In the genomic region with DNA sequence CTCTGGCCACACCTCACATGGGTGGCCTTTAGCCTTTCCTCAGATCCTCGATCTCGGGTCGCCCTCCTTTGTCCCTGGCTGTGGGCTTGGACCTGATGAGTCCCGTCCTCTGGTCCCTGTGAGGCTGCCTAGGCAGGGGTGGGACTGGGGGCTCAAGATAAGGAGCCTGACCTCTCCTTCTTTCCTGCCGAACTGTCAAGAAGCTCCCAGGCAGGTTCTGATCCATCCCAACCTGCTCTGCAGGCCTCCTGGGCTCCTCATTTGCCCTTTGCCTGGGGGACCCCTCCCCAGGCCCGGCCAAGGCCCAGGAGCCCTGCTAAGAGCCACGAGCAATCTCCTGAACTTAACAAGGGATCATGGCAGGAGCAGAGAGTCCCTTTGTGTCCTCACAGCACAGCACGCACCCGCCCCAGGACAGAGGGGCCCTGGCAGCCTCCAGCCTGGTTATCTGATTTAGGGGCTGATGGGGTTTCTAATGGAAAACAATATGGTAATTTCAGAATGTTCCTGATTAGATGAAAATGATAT, we compare ENCODE assay signal across 27 cellular contexts.
"Had no signal": no experiment of that assay in that cellular context is flagged by ENCODE, and none has a peak within 500 bp of the region (broad histone marks: within the 10 kb centered on the region; RNA-seq: fewer than 3 reads in every experiment).

No MANE protein-coding gene starts in this region.

- H3K27ac ChIP-seq: heart left ventricle, lower lobe of right lung, neural progenitor cell, ovary, prostate gland, spleen, testis, thyroid gland, transverse colon, upper lobe of right lung had no signal

- H3K9me3 Mint-ChIP-seq: immature natural killer cell; naive thymus-derived CD8-positive, alpha-beta T cell; nephron; neural progenitor cell; stimulated activated effector memory CD8-positive, alpha-beta T cell treated with anti-CD3 and anti-CD28 coated beads, Interleukin-12 subunit alpha, Interleukin-12 subunit beta, amount 100 ng/mL, for 72 hours; stimulated activated naive CD8-positive, alpha-beta T cell treated with anti-CD3 and anti-CD28 coated beads, Interleukin-15, Interleukin-2, amounts not matched to agents 100 ng/mL and 50 ng/mL, for 24 hours had no signal

- DNase-seq: heart left ventricle; hypothalamus; immature natural killer cell; kidney; left ventricle myocardium superior; lower lobe of right lung; mammary epithelial cell; mesenchymal stem cell; naive thymus-derived CD8-positive, alpha-beta T cell; ovary; right cardiac atrium; small intestine; spleen; stimulated activated CD4-positive, alpha-beta T cell treated with anti-CD3 and anti-CD28 coated beads, Interleukin-4, amount 100 ng/mL, for 24 hours; stimulated activated naive CD4-positive, alpha-beta T cell; substantia nigra; testis; thyroid gland; transverse colon; upper lobe of right lung had no signal

- H3K4me1 ChIP-seq: lower lobe of right lung, prostate gland, testis, thyroid gland, transverse colon, upper lobe of right lung had no signal

- H3K36me3 Mint-ChIP-seq: immature natural killer cell; naive thymus-derived CD8-positive, alpha-beta T cell; neural progenitor cell; stimulated activated effector memory CD8-positive, alpha-beta T cell treated with anti-CD3 and anti-CD28 coated beads, Interleukin-12 subunit alpha, Interleukin-12 subunit beta, amount 100 ng/mL, for 72 hours had no signal

- H3K4me3 ChIP-seq: heart left ventricle, lower lobe of right lung, neural progenitor cell, ovary, prostate gland, spleen, testis, thyroid gland, transverse colon, upper lobe of right lung had no signal

- H2AFZ ChIP-seq: neural progenitor cell had no signal

- ATAC-seq: heart left ventricle; left lobe of liver; left ventricle myocardium superior; lower lobe of right lung; naive thymus-derived CD8-positive, alpha-beta T cell; right cardiac atrium; sciatic nerve; stimulated activated effector memory CD8-positive, alpha-beta T cell treated with anti-CD3 and anti-CD28 coated beads, Interleukin-12 subunit alpha, Interleukin-12 subunit beta, amount 100 ng/mL, for 72 hours; upper lobe of right lung had no signal

- H3K4me3 Mint-ChIP-seq: naive thymus-derived CD8-positive, alpha-beta T cell; nephron; neural progenitor cell; stimulated activated effector memory CD8-positive, alpha-beta T cell treated with anti-CD3 and anti-CD28 coated beads, Interleukin-12 subunit alpha, Interleukin-12 subunit beta, amount 100 ng/mL, for 72 hours; stimulated activated naive CD8-positive, alpha-beta T cell treated with anti-CD3 and anti-CD28 coated beads, Interleukin-15, Interleukin-2, amounts not matched to agents 100 ng/mL and 50 ng/mL, for 24 hours had no signal

- H3K36me3 ChIP-seq: heart left ventricle, lower lobe of right lung, neural progenitor cell, ovary, prostate gland, spleen, thyroid gland, transverse colon, upper lobe of right lung had no signal

- H3K9ac ChIP-seq: neural progenitor cell had no signal

- H3K27me3 ChIP-seq: neural progenitor cell, ovary, testis, thyroid gland had no signal

- H3K4me1 Mint-ChIP-seq: immature natural killer cell had no signal

- H3K27ac Mint-ChIP-seq: immature natural killer cell; naive thymus-derived CD8-positive, alpha-beta T cell; neural progenitor cell; stimulated activated effector memory CD8-positive, alpha-beta T cell treated with anti-CD3 and anti-CD28 coated beads, Interleukin-12 subunit alpha, Interleukin-12 subunit beta, amount 100 ng/mL, for 72 hours; stimulated activated naive CD8-positive, alpha-beta T cell treated with anti-CD3 and anti-CD28 coated beads, Interleukin-15, Interleukin-2, amounts not matched to agents 100 ng/mL and 50 ng/mL, for 24 hours had no signal

- H3K4me2 ChIP-seq: neural progenitor cell had no signal

- H3K9me3 ChIP-seq: heart left ventricle, lower lobe of right lung, ovary, prostate gland, spleen, testis, thyroid gland, transverse colon, upper lobe of right lung had no signal
